16 cellular contexts compared by ENCODE assay signal in genomic region chr20:2754426-2754825, GRCh38. TPM values are rescaled to one million over a fixed set of nuclear protein-coding genes. Genes with fewer than 3 reads are reported as not detected.
A peak's percentile ranks its signal among the peaks of the same experiment; 100 is the strongest.
DNase-seq lines count a peak whose midpoint lies in the region; FAIRE-seq and TF ChIP-seq lines count a peak whose summit lies in the region.
"Had no signal": no experiment of that assay in that cellular context is flagged by ENCODE, and none has a peak within 500 bp of the region (broad histone marks: within the 10 kb centered on the region; RNA-seq: fewer than 3 reads in every experiment).

No MANE protein-coding gene starts in this region.

- no peaks in the 10 kb centered on the region for H3K27me3 Mint-ChIP-seq in activated naive CD4-positive, alpha-beta T cell treated with anti-CD3 and anti-CD28 coated beads, Interleukin-2, amount 50 U/mL, for 24 hours
- H3K27me3 Mint-ChIP-seq in nephron (ENCODE audit: low read depth) = peaks cover 59% of the 10 kb centered on the region

- H3K9ac ChIP-seq in endothelial cell of umbilical vein (replicated peaks; ENCODE audit: extremely low read depth, insufficient read depth, low read length) = no peak overlapping the region

- no peak overlapping the region for H2AFZ ChIP-seq in endothelial cell of umbilical vein (ENCODE audit: low read depth, low read length)
- H2AFZ ChIP-seq: PC-9 had no signal

- no peak for FAIRE-seq in endothelial cell of umbilical vein (lab: Jason Lieb, UNC)
- FAIRE-seq: K562 had no signal

- no peak overlapping the region for H3K4me2 ChIP-seq in endothelial cell of umbilical vein (ENCODE audit: insufficient read depth, low read length)
- H3K4me2 ChIP-seq: PC-9 had no signal

- no peaks in the 10 kb centered on the region for H4K20me1 ChIP-seq in endothelial cell of umbilical vein (replicated peaks; ENCODE audit: control insufficient read depth, extremely low read depth, insufficient read depth, low read length)

- no peak overlapping the region for H3K4me3 ChIP-seq in endothelial cell of umbilical vein (replicated peaks in 1 of 3; ENCODE audit: insufficient read depth in 1 of 3, low read depth in 1 of 3, low read length in 3 of 3)
- H3K4me3 ChIP-seq in thyroid gland (replicated peaks in 1 of 3) = no peak overlapping the region
- H3K4me3 ChIP-seq in MG63 = no peak overlapping the region
- H3K4me3 ChIP-seq: HAP-1, K562, PC-9, SJCRH30 had no signal

- no peaks in the 10 kb centered on the region for H3K36me3 Mint-ChIP-seq in activated naive CD4-positive, alpha-beta T cell treated with anti-CD3 and anti-CD28 coated beads, Interleukin-2, amount 50 U/mL, for 24 hours
- no peaks in the 10 kb centered on the region for H3K36me3 Mint-ChIP-seq in nephron (ENCODE audit: low read depth)

- H3K9me3 Mint-ChIP-seq in activated naive CD4-positive, alpha-beta T cell treated with anti-CD3 and anti-CD28 coated beads, Interleukin-2, amount 50 U/mL, for 24 hours = no peaks in the 10 kb centered on the region
- H3K9me3 Mint-ChIP-seq in nephron = no peaks in the 10 kb centered on the region

- TF ChIP-seq CTCF in endothelial cell of umbilical vein (IDR thresholded peaks at IDR 0.05; ENCODE audit: extremely low read depth in 1 of 2, insufficient read depth in 1 of 2, low read depth in 1 of 2, low read length in 2 of 2) (no peak), nephron (IDR thresholded peaks at IDR 0.05; ENCODE audit: unreplicated experiment in 3 of 3) (no peak), thyroid gland (IDR thresholded peaks at IDR 0.05) (no peak)

- H3K27me3 ChIP-seq in endothelial cell of umbilical vein (ENCODE audit: control insufficient read depth in 2 of 2, insufficient read depth in 2 of 2, low read length in 2 of 2) (peaks cover 41 to 56% of the 10 kb centered on the region in 2 experiments), thyroid gland (no peaks in the 10 kb centered on the region), MG63 (peaks cover 7% of the 10 kb centered on the region)
- H3K27me3 ChIP-seq: SJCRH30 had no signal

- intact Hi-C loops in endothelial cell of umbilical vein (cut with micrococcal nuclease) (loop anchor here (5.0 kb wide), 1 partner anchor 118 kb away; the partner anchor contains the start of gene PTPRA), thyroid gland (cut with DNase I) (loop anchor here (10.0 kb wide), 1 partner anchor 90 kb away; the partner anchor contains the start of genes PCED1A and VPS16)

- H3K27ac ChIP-seq in endothelial cell of umbilical vein (ENCODE audit: insufficient read depth, low read depth, low read length) = no peak overlapping the region
- H3K27ac ChIP-seq in thyroid gland = peak overlapping the region in 2 of 3 donors; percentile 56 to 67
- H3K27ac ChIP-seq: PC-9, SJCRH30 had no signal

- H3K4me3 Mint-ChIP-seq in activated naive CD4-positive, alpha-beta T cell treated with anti-CD3 and anti-CD28 coated beads, Interleukin-2, amount 50 U/mL, for 24 hours = peak overlapping the region; percentile 7
- H3K4me3 Mint-ChIP-seq in nephron = peak overlapping the region; percentile 9 to 25 (median 20)

- no peak overlapping the region for H3K27ac Mint-ChIP-seq in activated naive CD4-positive, alpha-beta T cell treated with anti-CD3 and anti-CD28 coated beads, Interleukin-2, amount 50 U/mL, for 24 hours
- H3K27ac Mint-ChIP-seq in nephron = no peak overlapping the region

- no peak for TF ChIP-seq POLR2A in endothelial cell of umbilical vein (IDR thresholded peaks at IDR 0.05; ENCODE audit: low read depth, low read length)
- peak in 1 of 2 donors; percentile 13 for TF ChIP-seq POLR2A in thyroid gland (IDR thresholded peaks at IDR 0.05)

- POLR2A ChIA-PET in endothelial cell of umbilical vein (lab: Charles Lee) = no interaction called here

- dilution Hi-C loops in endothelial cell of umbilical vein (cut with MboI; ENCODE audit: extremely low pct_ligation_motif_present, low sequenced_read_pairs) = no loop called here

- H3K9me3 ChIP-seq in endothelial cell of umbilical vein (replicated peaks; ENCODE audit: control insufficient read depth, insufficient read depth, low read length) (no peaks in the 10 kb centered on the region), thyroid gland (no peaks in the 10 kb centered on the region), MG63 (no peaks in the 10 kb centered on the region)
- H3K9me3 ChIP-seq: HAP-1, SJCRH30 had no signal

- peaks cover 29% of the 10 kb centered on the region for H3K4me1 Mint-ChIP-seq in activated naive CD4-positive, alpha-beta T cell treated with anti-CD3 and anti-CD28 coated beads, Interleukin-2, amount 50 U/mL, for 24 hours
- H3K4me1 Mint-ChIP-seq in nephron = peaks cover 35% of the 10 kb centered on the region

- H3K36me3 ChIP-seq in endothelial cell of umbilical vein (ENCODE audit: control insufficient read depth in 2 of 2, extremely low read depth in 1 of 2, insufficient read depth in 2 of 2, low read length in 2 of 2) (no peaks in the 10 kb centered on the region), thyroid gland (no peaks in the 10 kb centered on the region), MG63 (no peaks in the 10 kb centered on the region)
- H3K36me3 ChIP-seq: HAP-1, SJCRH30 had no signal

- CTCF ChIA-PET in endothelial cell of umbilical vein (lab: Charles Lee) = interaction anchor here (1.1 to 10.0 kb wide), 7 partner anchors 10 to 246 kb away, joined by 4 to 171 read pairs (median 20); no protein-coding TSS in a partner anchor

- no TSS peak for BruUV-seq in endothelial cell of umbilical vein (replicated peaks; lab: Mats Ljungman, UMichigan)

- WGBS in thyroid gland, 2 donors = 28 to 51% methylated on average over 2 of the region's 2 CpGs

- H3K9me1 ChIP-seq in endothelial cell of umbilical vein (replicated peaks; ENCODE audit: control insufficient read depth, extremely low read depth, insufficient read depth, low read length) = no peaks in the 10 kb centered on the region

- H3K79me2 ChIP-seq in endothelial cell of umbilical vein (ENCODE audit: control insufficient read depth, insufficient read depth, low read length) = no peaks in the 10 kb centered on the region

- no peak for DNase-seq in activated naive CD4-positive, alpha-beta T cell (lab: John Stamatoyannopoulos, UW)
- DNase-seq in endothelial cell of umbilical vein (ENCODE audit: low read depth, low spot score) (no peak), thyroid gland (peak in 1 of 2 donors; percentile 78), MG63 (no peak), NCI-H187 (lab: John Stamatoyannopoulos, UW) (no peak), UCSD-AML1 (lab: John Stamatoyannopoulos, UW; ENCODE audit: unreplicated experiment) (no peak)
- DNase-seq: DMS79, NCI-H1417 treated with DMSO at 0.1 percent for 48 hours, NCI-H2029 treated with DMSO at 0.1 percent for 48 hours, NCI-H524, PC-9 had no signal

- peaks cover 17% of the 10 kb centered on the region for H3K4me1 ChIP-seq in endothelial cell of umbilical vein (ENCODE audit: control insufficient read depth, extremely low read depth, insufficient read depth, low read length)
- H3K4me1 ChIP-seq in thyroid gland = peaks cover 31 to 40% of the 10 kb centered on the region in 2 donors
- H3K4me1 ChIP-seq: HAP-1 had no signal

TF ChIP-seq in endothelial cell of umbilical vein, 7 proteins besides CTCF, POLR2A, EP300 and RAD21:
- TF ChIP-seq FOS (IDR thresholded peaks at IDR 0.05; ENCODE audit: borderline replicate concordance, insufficient read depth, low read length) (no peak), EZH2 (IDR thresholded peaks at IDR 0.05; ENCODE audit: borderline replicate concordance, low read depth, low read length, severe bottlenecking) (peak; percentile 15)

RNA-seq across cellular contexts. Expression of gene CPXM1, which starts 46.0 kb away (rescaled TPM):
- total RNA-seq in endothelial cell of umbilical vein (9.3 and 20.3 TPM in 2 replicates), thyroid gland (10 to 100 TPM in 3 of 4 donors, 1 to 10 TPM in 1; 1.3 to 38.5 (median 16.5) TPM)
- polyA plus RNA-seq in endothelial cell of umbilical vein = 18.9 and 21.3 TPM in 2 replicates
- 9.4 and 13.5 TPM in 2 replicates for polyA plus RNA-seq in endothelial cell of umbilical vein (2011; cell fraction: cytosol; rRNA removed)
- polyA plus RNA-seq in endothelial cell of umbilical vein (2011; cell fraction: nucleus; rRNA removed) = 28.8 and 35.4 TPM in 2 replicates
- polyA plus RNA-seq in endothelial cell of umbilical vein (2012) = 9.6 and 26.4 TPM in 2 replicates
- 7.7 and 9.8 TPM in 2 replicates for polyA minus RNA-seq in endothelial cell of umbilical vein
- polyA minus RNA-seq in endothelial cell of umbilical vein (2011; cell fraction: cytosol; rRNA and poly(A)+ RNA removed) = not detected
- 3.2 and 5.4 TPM in 2 replicates for polyA minus RNA-seq in endothelial cell of umbilical vein (2011; cell fraction: nucleus; rRNA and poly(A)+ RNA removed)
- total RNA-seq in MG63 (2014; rRNA removed; shearing (Covaris generic); ENCODE audit: low replicate concordance) = 1.2 TPM in 1 of 2 replicates, not detected in the other
- total RNA-seq: PC-9 had no signal
